ENCODE assay signal across 9 cellular contexts in genomic region chr5:1494780-1495524, GRCh38. TPM values are rescaled to one million over a fixed set of nuclear protein-coding genes. Genes with fewer than 3 reads are reported as not detected.
DNase-seq lines count a peak whose midpoint lies in the region; ATAC-seq and TF ChIP-seq lines count a peak whose summit lies in the region.
"Had no signal": no experiment of that assay in that cellular context is flagged by ENCODE, and none has a peak within 500 bp of the region (broad histone marks: within the 10 kb centered on the region; RNA-seq: fewer than 3 reads in every experiment).

No MANE protein-coding gene starts in this region.

- 97% methylated on average over 36 to 46 of the region's 50 CpGs for WGBS in endodermal cell (ENCODE audit: insufficient coverage in 1 of 2, insufficient read length in 1 of 2), 2 experiments

- intact Hi-C loops in gastrocnemius medialis (cut with DNase I; ENCODE audit: low total_unique reads): no loop called here

- TF ChIP-seq CTCF in GM06990 (IDR thresholded peaks at IDR 0.05; ENCODE audit: insufficient read depth, low read length, poor library complexity, severe bottlenecking) (peak; percentile 58), endodermal cell (conservative IDR thresholded peaks at IDR 0.05) (no peak), HFFc6 (IDR thresholded peaks at IDR 0.05) (no peak), gastrocnemius medialis (IDR thresholded peaks at IDR 0.05 in 4 of 5, conservative IDR thresholded peaks at IDR 0.05 in 1 of 5) (no peak)

- no peaks in the 10 kb centered on the region for H3K27me3 Mint-ChIP-seq in endodermal cell (ENCODE audit: insufficient read depth)
- peaks cover 1% of the 10 kb centered on the region; the same call in 1 of the 2 replicates for H3K27me3 Mint-ChIP-seq in HFFc6 (ENCODE audit: insufficient read depth)

- H3K4me3 Mint-ChIP-seq in endodermal cell (no peak overlapping the region), HFFc6 (no peak overlapping the region)

- H3K9me3 ChIP-seq in endodermal cell (ENCODE audit: control insufficient read depth, low read length): no peaks in the 10 kb centered on the region
- no peaks in the 10 kb centered on the region for H3K9me3 ChIP-seq in gastrocnemius medialis

- H3K27ac ChIP-seq in endodermal cell (ENCODE audit: low read depth, low read length) (no peak overlapping the region), gastrocnemius medialis (no peak overlapping the region)

- no peak overlapping the region for H3K9ac ChIP-seq in endodermal cell (ENCODE audit: extremely low read depth, low read length, poor library complexity, severe bottlenecking)

- H3K27me3 ChIP-seq in GM06990 (replicated peaks; ENCODE audit: control insufficient read depth, insufficient read depth, low read length) (no peaks in the 10 kb centered on the region), endodermal cell (ENCODE audit: control insufficient read depth, insufficient read depth, low read length, poor library complexity, severe bottlenecking) (no peaks in the 10 kb centered on the region), gastrocnemius medialis (no peaks in the 10 kb centered on the region)

- DNase-seq in GM06990 (ENCODE audit: extremely low read depth, insufficient read length): peak; percentile 93
- DNase-seq in KBM-7: peak; percentile 60
- DNase-seq in endodermal cell: no peak
- no peak for DNase-seq in nucleus accumbens (lab: John Stamatoyannopoulos, UW)
- DNase-seq in HFFc6: no peak
- DNase-seq in NCI-H2227 (lab: John Stamatoyannopoulos, UW; ENCODE audit: unreplicated experiment): no peak
- DNase-seq in gastrocnemius medialis: no peak

- H3K4me3 ChIP-seq in GM06990 (replicated peaks; ENCODE audit: low read depth, low read length) (peak overlapping the region; percentile 85), endodermal cell (ENCODE audit: low read length) (no peak overlapping the region), gastrocnemius medialis (no peak overlapping the region)

- H3K36me3 ChIP-seq in GM06990 (ENCODE audit: control insufficient read depth, insufficient read depth, low read length) (peaks cover 15% of the 10 kb centered on the region), endodermal cell (ENCODE audit: control insufficient read depth, insufficient read depth, low read length) (peaks cover 50% of the 10 kb centered on the region), gastrocnemius medialis (no peaks in the 10 kb centered on the region)

- H3K36me3 Mint-ChIP-seq in endodermal cell (ENCODE audit: low read depth) (peaks cover 43% of the 10 kb centered on the region), HFFc6 (ENCODE audit: low read depth) (peaks cover 21% of the 10 kb centered on the region)

- ATAC-seq in GM21381 (IDR thresholded peaks at IDR 0.05; ENCODE audit: unreplicated experiment): peak; percentile 40
- no peak for ATAC-seq in gastrocnemius medialis

- in situ Hi-C loops in KBM-7 (cut with MboI; ENCODE audit: low pct_unique_long_range_greater_than_20kb, low sequenced_read_pairs) (no loop called here), gastrocnemius medialis (cut with MboI; ENCODE audit: low sequenced_read_pairs in 4 of 4) (no loop called here)

- no peak for TF ChIP-seq POLR2A in gastrocnemius medialis (IDR thresholded peaks at IDR 0.05)

- H3K27ac Mint-ChIP-seq in endodermal cell (peak overlapping the region; percentile 39), HFFc6 (no peak overlapping the region)

- H3K4me1 ChIP-seq in endodermal cell (ENCODE audit: control insufficient read depth, insufficient read depth, low read length) (no peaks in the 10 kb centered on the region), gastrocnemius medialis (no peaks in the 10 kb centered on the region)

- H3K9me3 Mint-ChIP-seq in endodermal cell (no peaks in the 10 kb centered on the region), HFFc6 (no peaks in the 10 kb centered on the region)

- H3K4me1 Mint-ChIP-seq in endodermal cell: no peaks in the 10 kb centered on the region
- H3K4me1 Mint-ChIP-seq in HFFc6 (ENCODE audit: low read depth): peaks cover 4% of the 10 kb centered on the region

RNA-seq across cellular contexts. Expression of gene LPCAT1, which starts 28.8 kb away (rescaled TPM):
- total RNA-seq in endodermal cell (100 to 1,000 TPM in 1 of 2 donors, 10 to 100 TPM in 1; 78.5 to 124 TPM), gastrocnemius medialis (1 to 10 TPM; 1.4 to 9.2 (median 4.2) TPM)
- polyA plus RNA-seq in endodermal cell (2013, experiment 1 of 2): 72.3 TPM
- 67.4 TPM for polyA plus RNA-seq in endodermal cell (2013, experiment 2 of 2)
- 10 to 100 TPM; 37.5 to 53.5 (median 44.1) TPM for total RNA-seq in HFFc6 (2021; fragmentation: NEBNext Ultra II Directional; extraction: Animal tissue kit (Norgen Biotek cat#: 25700))

RNA-seq across cellular contexts. Expression of gene SLC6A3, which starts 49.7 kb away (rescaled TPM):
- total RNA-seq in endodermal cell (under 1 TPM in 1 of 2 donors, not detected in 1; 0.18 TPM), gastrocnemius medialis (not detected)
- polyA plus RNA-seq in endodermal cell (2013, experiment 1 of 2): 0.85 TPM
- polyA plus RNA-seq in endodermal cell (2013, experiment 2 of 2): 0.66 TPM
- not detected for total RNA-seq in HFFc6 (2021; fragmentation: NEBNext Ultra II Directional; extraction: Animal tissue kit (Norgen Biotek cat#: 25700))
- total RNA-seq: fibroblast of villous mesenchyme had no signal

Comparison
In these comparisons a context has a peak if more than half of its experiments do, and no peak if none do; other contexts are left out.
1. DNase-seq: peak in GM06990 (single experiment) and KBM-7 (single experiment); none in endodermal cell (single experiment), nucleus accumbens (0 of 56), HFFc6 (single experiment), NCI-H2227 (single experiment) and gastrocnemius medialis (0 of 2).